In genomic region chr19:54262066-54262465, GRCh38 we compare ENCODE assay signal across 25 cellular contexts. TPM values are rescaled to one million over a fixed set of nuclear protein-coding genes. Genes with fewer than 3 reads are reported as not detected.
A peak's percentile ranks its signal among the peaks of the same experiment; 100 is the strongest.
DNase-seq lines count a peak whose midpoint lies in the region; ATAC-seq and TF ChIP-seq lines count a peak whose summit lies in the region.
"Had no signal": no experiment of that assay in that cellular context is flagged by ENCODE, and none has a peak within 500 bp of the region (broad histone marks: within the 10 kb centered on the region; RNA-seq: fewer than 3 reads in every experiment).

No MANE protein-coding gene starts in this region.

- WGBS in suprapubic skin = 72% methylated on average over 9 of the region's 11 CpGs
- no CpG with 5 or more reads among the region's 11 CpGs for WGBS in H9 (ENCODE audit: extremely low coverage, insufficient read length, low lambda C conversion rate)

- peaks cover 19% of the 10 kb centered on the region for H3K27me3 Mint-ChIP-seq in activated CD8-positive, alpha-beta memory T cell treated with anti-CD3 and anti-CD28 coated beads, Interleukin-2, amount 10 ng/mL, durations not matched to agents 7 days and 5 days
- H3K27me3 Mint-ChIP-seq in CD4-positive, alpha-beta T cell = peaks cover 9% of the 10 kb centered on the region
- peaks cover 44% of the 10 kb centered on the region for H3K27me3 Mint-ChIP-seq in H9 (ENCODE audit: low read depth)

- no peaks in the 10 kb centered on the region for H3K9me3 Mint-ChIP-seq in activated CD8-positive, alpha-beta memory T cell treated with anti-CD3 and anti-CD28 coated beads, Interleukin-2, amount 10 ng/mL, durations not matched to agents 7 days and 5 days (ENCODE audit: low read depth)
- no peaks in the 10 kb centered on the region for H3K9me3 Mint-ChIP-seq in CD4-positive, alpha-beta T cell
- H3K9me3 Mint-ChIP-seq in H9 = peaks cover 0 to 29% of the 10 kb centered on the region in 2 experiments; a peak in 3 of 5 replicates

- no peak overlapping the region for H2BK120ac ChIP-seq in H9 (ENCODE audit: low read depth, low read length, poor library complexity, severe bottlenecking)

- no peak overlapping the region for H2BK15ac ChIP-seq in H9 (ENCODE audit: low read depth, low read length)

- no peak overlapping the region for H2BK12ac ChIP-seq in H9 (ENCODE audit: insufficient read length, low read depth, low read length)

- H3K23me2 ChIP-seq in H9 (ENCODE audit: insufficient read length, low read depth, low read length, poor library complexity, severe bottlenecking) = no peaks in the 10 kb centered on the region

- intact Hi-C loops in colonic mucosa (cut with DNase I) = no loop called here
- intact Hi-C loops in CD4-positive, alpha-beta T cell (cut with DNase I, micrococcal nuclease) = no loop called here

- H3K79me2 ChIP-seq in H9 (ENCODE audit: insufficient read depth, low read length) = no peaks in the 10 kb centered on the region

- no peak overlapping the region for H3K4me2 ChIP-seq in H9 (ENCODE audit: insufficient read depth, insufficient read length, low read length)

- no peak overlapping the region for H2BK20ac ChIP-seq in H9 (ENCODE audit: low read depth, low read length, poor library complexity, severe bottlenecking)

- H3K9me3 ChIP-seq in colonic mucosa = no peaks in the 10 kb centered on the region
- H3K9me3 ChIP-seq in suprapubic skin = no peaks in the 10 kb centered on the region
- H3K9me3 ChIP-seq in CD4-positive, alpha-beta T cell (ENCODE audit: control insufficient read depth, low read length) = no peaks in the 10 kb centered on the region
- no peaks in the 10 kb centered on the region for H3K9me3 ChIP-seq in H9 (ENCODE audit: control insufficient read depth, low read depth, low read length)
- H3K9me3 ChIP-seq: MG63 had no signal

- H4K91ac ChIP-seq in H9 (ENCODE audit: insufficient read length, low read depth, low read length) = no peak overlapping the region

- no peak overlapping the region for H2BK5ac ChIP-seq in H9 (ENCODE audit: insufficient read length, low read length)

- no peaks in the 10 kb centered on the region for H4K20me1 ChIP-seq in H9 (ENCODE audit: control insufficient read depth, insufficient read depth, insufficient read length)

- H3K79me1 ChIP-seq in H9 (ENCODE audit: insufficient read depth, low read depth, low read length, poor library complexity, severe bottlenecking) = no peaks in the 10 kb centered on the region

- H3K18ac ChIP-seq in H9 (ENCODE audit: insufficient read length, low read depth, low read length) = no peak overlapping the region

- CTCF ChIA-PET in activated CD8-positive, alpha-beta memory T cell treated with anti-CD3 and anti-CD28 coated beads, Interleukin-2, amount 10 ng/mL, durations not matched to agents 7 days and 5 days (lab: Charles Lee) = no interaction called here
- CTCF ChIA-PET in CD4-positive, alpha-beta T cell (lab: Charles Lee) = no interaction called here

- H3K56ac ChIP-seq in H9 (ENCODE audit: insufficient read length, low read depth, low read length) = no peak overlapping the region

- no peaks in the 10 kb centered on the region for H3K4me1 Mint-ChIP-seq in activated CD8-positive, alpha-beta memory T cell treated with anti-CD3 and anti-CD28 coated beads, Interleukin-2, amount 10 ng/mL, durations not matched to agents 7 days and 5 days
- no peaks in the 10 kb centered on the region for H3K4me1 Mint-ChIP-seq in CD4-positive, alpha-beta T cell (ENCODE audit: low read depth)
- H3K4me1 Mint-ChIP-seq in H9 = peaks cover 3 to 9% of the 10 kb centered on the region in 2 experiments; a peak in 2 of 4 replicates

- POLR2A ChIA-PET in CD4-positive, alpha-beta T cell (lab: Charles Lee) = no interaction called here

- no peak overlapping the region for H3K9ac ChIP-seq in colonic mucosa (ENCODE audit: low read depth in 2 of 2, low read length in 2 of 2)
- H3K9ac ChIP-seq in H9 (ENCODE audit: extremely low read depth, insufficient read length, low read length) = no peak overlapping the region

- no peaks in the 10 kb centered on the region for H3K36me3 Mint-ChIP-seq in activated CD8-positive, alpha-beta memory T cell treated with anti-CD3 and anti-CD28 coated beads, Interleukin-2, amount 10 ng/mL, durations not matched to agents 7 days and 5 days
- no peaks in the 10 kb centered on the region for H3K36me3 Mint-ChIP-seq in CD4-positive, alpha-beta T cell (ENCODE audit: low read depth)
- no peaks in the 10 kb centered on the region for H3K36me3 Mint-ChIP-seq in H9 (ENCODE audit: insufficient read depth in 1 of 3, low read depth in 3 of 3)

- TF ChIP-seq POLR2A in suprapubic skin (IDR thresholded peaks at IDR 0.05) = no peak

- H3K23ac ChIP-seq in H9 (ENCODE audit: insufficient read length, low read depth, low read length) = no peak overlapping the region

- no peak overlapping the region for H2AFZ ChIP-seq in H9 (ENCODE audit: low read length)

- H3K27me3 ChIP-seq in colonic mucosa = peaks cover 3% of the 10 kb centered on the region
- H3K27me3 ChIP-seq in suprapubic skin = peaks cover 7% of the 10 kb centered on the region
- no peaks in the 10 kb centered on the region for H3K27me3 ChIP-seq in CD4-positive, alpha-beta T cell (ENCODE audit: control insufficient read depth, insufficient read depth, low read length)
- no peaks in the 10 kb centered on the region for H3K27me3 ChIP-seq in H9 (ENCODE audit: insufficient read depth, low read length)

- no peak overlapping the region for H3K27ac ChIP-seq in colonic mucosa
- H3K27ac ChIP-seq in suprapubic skin = no peak overlapping the region
- H3K27ac ChIP-seq in CD4-positive, alpha-beta T cell (ENCODE audit: low read depth, low read length) = no peak overlapping the region
- H3K27ac ChIP-seq in H9 (ENCODE audit: insufficient read length, low read depth, low read length) = no peak overlapping the region
- H3K27ac ChIP-seq: RWPE1 had no signal

- H2AK5ac ChIP-seq in H9 (ENCODE audit: insufficient read length, low read length) = no peak overlapping the region

- DNase-seq in activated CD8-positive, alpha-beta memory T cell treated with anti-CD3 and anti-CD28 coated beads for 24 hours = peak; percentile 19
- no peak for DNase-seq in activated CD8-positive, alpha-beta memory T cell treated with anti-CD3 and anti-CD28 coated beads, Interleukin-2, amount 10 ng/mL, durations not matched to agents 7 days and 5 days
- DNase-seq in colonic mucosa (peak; percentile 10), mesenteric fat pad (ENCODE audit: low spot score) (peak; percentile 64), suprapubic skin (ENCODE audit: low spot score in 2 of 2) (peak; percentile 30 to 66), pons (ENCODE audit: low spot score) (no peak), H9 (no peak)
- no peak for DNase-seq in CD4-positive, alpha-beta T cell
- DNase-seq: 8988T, ACHN, DMS153, DND-41, KBM-7, MG63, NCI-H1417, NCI-H1694, NCI-H2029 treated with DMSO at 0.1 percent for 48 hours, NCI-H446 treated with DMSO at 0.1 percent for 48 hours, NCI-H526 treated with DMSO at 0.1 percent for 48 hours, SHP77 had no signal

- no peak for TF ChIP-seq CTCF in colonic mucosa (IDR thresholded peaks at IDR 0.05)
- TF ChIP-seq CTCF in suprapubic skin (IDR thresholded peaks at IDR 0.05) = no peak
- TF ChIP-seq CTCF in CD4-positive, alpha-beta T cell (IDR thresholded peaks at IDR 0.05) = no peak
- TF ChIP-seq CTCF in H9 (conservative IDR thresholded peaks at IDR 0.05) = no peak

- H3K36me3 ChIP-seq in colonic mucosa = no peaks in the 10 kb centered on the region
- no peaks in the 10 kb centered on the region for H3K36me3 ChIP-seq in suprapubic skin
- H3K36me3 ChIP-seq: MG63 had no signal

- no peak for TF ChIP-seq EP300 in suprapubic skin (IDR thresholded peaks at IDR 0.05)

- H3K4ac ChIP-seq in H9 (ENCODE audit: low read depth, low read length) = no peak overlapping the region

- H3K4me1 ChIP-seq in colonic mucosa = no peaks in the 10 kb centered on the region
- H3K4me1 ChIP-seq in suprapubic skin = no peaks in the 10 kb centered on the region
- no peaks in the 10 kb centered on the region for H3K4me1 ChIP-seq in H9 (ENCODE audit: insufficient read depth, low read length)

- no peak overlapping the region for H3K4me3 ChIP-seq in colonic mucosa
- H3K4me3 ChIP-seq in suprapubic skin = no peak overlapping the region
- H3K4me3 ChIP-seq: MG63 had no signal

- H3T11ph ChIP-seq in H9 (ENCODE audit: low read length) = no peak overlapping the region

- H4K5ac ChIP-seq in H9 (ENCODE audit: insufficient read length, low read depth, low read length) = no peak overlapping the region

- H3K27ac Mint-ChIP-seq in activated CD8-positive, alpha-beta memory T cell treated with anti-CD3 and anti-CD28 coated beads, Interleukin-2, amount 10 ng/mL, durations not matched to agents 7 days and 5 days = no peak overlapping the region
- no peak overlapping the region for H3K27ac Mint-ChIP-seq in CD4-positive, alpha-beta T cell
- peak overlapping the region in 1 of 3 experiments; percentile 48; a peak in 1 of 7 replicates for H3K27ac Mint-ChIP-seq in H9

- H4K8ac ChIP-seq in H9 (replicated peaks; ENCODE audit: insufficient read length, low read depth, low read length) = no peak overlapping the region

- no peak for ATAC-seq in activated CD8-positive, alpha-beta memory T cell treated with anti-CD3 and anti-CD28 coated beads, Interleukin-2, amount 10 ng/mL, durations not matched to agents 7 days and 5 days
- no peak for ATAC-seq in CD4-positive, alpha-beta T cell (ENCODE audit: poor library complexity)

- H3K14ac ChIP-seq in H9 (ENCODE audit: insufficient read depth, low read length) = no peak overlapping the region; the same call in 1 of the 2 replicates

- H3K4me3 Mint-ChIP-seq in activated CD8-positive, alpha-beta memory T cell treated with anti-CD3 and anti-CD28 coated beads, Interleukin-2, amount 10 ng/mL, durations not matched to agents 7 days and 5 days = no peak overlapping the region
- no peak overlapping the region for H3K4me3 Mint-ChIP-seq in CD4-positive, alpha-beta T cell
- no peak overlapping the region for H3K4me3 Mint-ChIP-seq in H9

RNA-seq across cellular contexts. Expression of gene LILRB5, which starts 5.0 kb away (rescaled TPM):
- total RNA-seq in activated CD8-positive, alpha-beta memory T cell treated with anti-CD3 and anti-CD28 coated beads, Interleukin-2, amount 10 ng/mL, durations not matched to agents 7 days and 5 days = not detected
- 1 to 10 TPM; 2.2 to 8.6 TPM for total RNA-seq in colonic mucosa
- 69.4 TPM for total RNA-seq in mesenteric fat pad
- total RNA-seq in suprapubic skin = 1 to 10 TPM in 2 of 4 donors, under 1 TPM in 2; 0.68 to 3.4 (median 2.0) TPM
- total RNA-seq in CD4-positive, alpha-beta T cell = not detected
- 0.09 TPM in 1 of 2 replicates, not detected in the other for total RNA-seq in H9 (2021)
- total RNA-seq: H4, HT1080, LHCN-M2, SK-MEL-5 had no signal

RNA-seq across cellular contexts. Expression of gene LILRB2, which starts 18.8 kb away (rescaled TPM):
- not detected for total RNA-seq in activated CD8-positive, alpha-beta memory T cell treated with anti-CD3 and anti-CD28 coated beads, Interleukin-2, amount 10 ng/mL, durations not matched to agents 7 days and 5 days
- total RNA-seq in colonic mucosa (1 to 10 TPM; 1.3 to 5.3 TPM), mesenteric fat pad (14.4 TPM), suprapubic skin (under 1 TPM in 3 of 4 donors, not detected in 1; 0.38 to 0.80 (median 0.64) TPM), H9 (2021) (not detected in 2 replicates)
- 1 to 10 TPM; 1.3 to 1.5 TPM for total RNA-seq in CD4-positive, alpha-beta T cell
- total RNA-seq: H4, HT1080, LHCN-M2, SK-MEL-5 had no signal

RNA-seq across cellular contexts. Expression of gene LILRA6, which starts 19.5 kb away (rescaled TPM):
- total RNA-seq in activated CD8-positive, alpha-beta memory T cell treated with anti-CD3 and anti-CD28 coated beads, Interleukin-2, amount 10 ng/mL, durations not matched to agents 7 days and 5 days = not detected
- 1 to 10 TPM in 1 of 2 donors, under 1 TPM in 1; 0.54 to 2.3 TPM for total RNA-seq in colonic mucosa
- total RNA-seq in mesenteric fat pad = 26.5 TPM
- total RNA-seq in suprapubic skin = under 1 TPM in 1 of 4 donors, not detected in 3; 0.51 TPM
- total RNA-seq in CD4-positive, alpha-beta T cell = under 1 TPM in 1 of 2 experiments, not detected in 1; 0.60 TPM
- total RNA-seq in H9 (2021) = not detected in 2 replicates
- total RNA-seq: H4, HT1080, LHCN-M2 had no signal

RNA-seq across cellular contexts. Expression of gene LILRB3, which starts 39.3 kb away (rescaled TPM):
- total RNA-seq in activated CD8-positive, alpha-beta memory T cell treated with anti-CD3 and anti-CD28 coated beads, Interleukin-2, amount 10 ng/mL, durations not matched to agents 7 days and 5 days = under 1 TPM in 1 of 2 experiments, not detected in 1; 0.35 TPM
- total RNA-seq in colonic mucosa (1 to 10 TPM in 1 of 2 donors, under 1 TPM in 1; 0.44 to 4.1 TPM), mesenteric fat pad (50.5 TPM), suprapubic skin (1 to 10 TPM in 3 of 4 donors, under 1 TPM in 1; 0.34 to 5.7 (median 2.9) TPM), H9 (2021) (not detected in 2 replicates)
- 1 to 10 TPM; 1.1 to 1.3 TPM for total RNA-seq in CD4-positive, alpha-beta T cell
- total RNA-seq: H4, HT1080, LHCN-M2 had no signal

RNA-seq across cellular contexts. Expression of gene LILRA5, which starts 50.9 kb away (rescaled TPM):
- not detected for total RNA-seq in activated CD8-positive, alpha-beta memory T cell treated with anti-CD3 and anti-CD28 coated beads, Interleukin-2, amount 10 ng/mL, durations not matched to agents 7 days and 5 days
- total RNA-seq in colonic mucosa = 1 to 10 TPM in 1 of 2 donors, under 1 TPM in 1; 0.42 to 2.7 TPM
- total RNA-seq in mesenteric fat pad = 23.0 TPM
- not detected for total RNA-seq in suprapubic skin
- 1 to 10 TPM; 1.5 TPM for total RNA-seq in CD4-positive, alpha-beta T cell
- total RNA-seq in H9 (2021) = not detected in 2 replicates
- total RNA-seq: H4, HT1080, LHCN-M2, SK-MEL-5 had no signal

Comparison
In these comparisons a context has a peak if more than half of its experiments do, and no peak if none do; other contexts are left out.
1. DNase-seq: peak in activated CD8-positive, alpha-beta memory T cell treated with anti-CD3 and anti-CD28 coated beads for 24 hours (single experiment), colonic mucosa (single experiment), mesenteric fat pad (single experiment) and suprapubic skin (2 of 2); none in activated CD8-positive, alpha-beta memory T cell treated with anti-CD3 and anti-CD28 coated beads, Interleukin-2, amount 10 ng/mL, durations not matched to agents 7 days and 5 days (single experiment), CD4-positive, alpha-beta T cell (0 of 10), pons (single experiment) and H9 (single experiment).